In the genomic region with DNA sequence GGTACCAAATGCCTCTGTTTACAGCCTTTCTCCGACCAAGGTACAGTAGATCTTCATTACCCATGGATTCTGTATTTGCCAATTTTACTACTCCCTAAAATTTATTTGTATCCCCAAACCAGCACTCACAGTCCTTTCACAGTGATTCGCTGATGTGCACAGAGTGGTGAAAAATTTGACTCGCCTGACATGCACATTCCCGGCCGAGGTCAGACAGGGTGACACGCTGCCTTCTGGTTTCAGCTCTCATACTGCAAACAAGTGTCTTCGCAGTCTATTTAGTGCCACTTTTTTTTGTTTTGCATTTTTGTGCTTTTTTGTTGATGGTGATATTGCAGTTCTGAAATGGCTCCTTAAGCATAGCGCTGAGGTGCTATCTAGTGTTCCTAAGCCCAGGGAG, we compare ENCODE assay signal across 31 cellular contexts.
"Had no signal": no experiment of that assay in that cellular context is flagged by ENCODE, and none has a peak within 500 bp of the region (broad histone marks: within the 10 kb centered on the region; RNA-seq: fewer than 3 reads in every experiment).

No MANE protein-coding gene starts in this region.

- H3K36me3 ChIP-seq: brain microvascular endothelial cell, esophagus squamous epithelium, heart right ventricle, pancreas, upper lobe of left lung, vagina had no signal

- H3K4me1 ChIP-seq: pancreas, upper lobe of left lung, vagina had no signal

- H3K27ac ChIP-seq: brain microvascular endothelial cell, epithelial cell of prostate, esophagus squamous epithelium, pancreas, psoas muscle, upper lobe of left lung, vagina had no signal

- H3K4me3 ChIP-seq: esophagus squamous epithelium, heart right ventricle, pancreas, psoas muscle, upper lobe of left lung, vagina had no signal

- H3K9me3 Mint-ChIP-seq: activated naive CD4-positive, alpha-beta T cell treated with anti-CD3 and anti-CD28 coated beads for 36 hours; activated naive CD8-positive, alpha-beta T cell treated with anti-CD3 and anti-CD28 coated beads for 36 hours; activated T-helper 1 cell treated with anti-CD3 and anti-CD28 coated beads, Interleukin-12 subunit alpha, Interleukin-12 subunit beta, Interleukin-2, Interleukin-4 antibody, amounts not matched to agents 30 ng/mL and 10 ng/mL and 1 ng/mL, durations not matched to agents 14 hours and 24 hours and 36 hours; mesothelial cell of epicardium; naive B cell; stimulated activated naive CD8-positive, alpha-beta T cell treated with anti-CD3 and anti-CD28 coated beads, Interleukin-15, Interleukin-2, amounts not matched to agents 100 ng/mL and 50 ng/mL, for 24 hours; T-helper 2 cell treated with Interferon-gamma antibody and Interleukin-4, amounts not matched to agents 5 μg/mL and 100 μg/mL, for 36 hours had no signal

- DNase-seq: activated CD4-positive, alpha-beta T cell treated with anti-CD3 and anti-CD28 coated beads for 4 hours; activated CD4-positive, alpha-beta T cell treated with anti-CD3 and anti-CD28 coated beads, Interleukin-2, amount 50 U/mL, for 48 hours; activated CD4-positive, CD25-positive, alpha-beta regulatory T cell; activated CD8-positive, alpha-beta memory T cell treated with anti-CD3 and anti-CD28 coated beads, Interleukin-2, amount 50 U/mL, for 4 hours; activated effector memory CD4-positive, alpha-beta T cell treated with anti-CD3 and anti-CD28 coated beads, Interleukin-2, amount 50 U/mL, for 16 hours; activated naive CD4-positive, alpha-beta T cell treated with anti-CD3 and anti-CD28 coated beads for 36 hours; activated naive CD8-positive, alpha-beta T cell treated with anti-CD3 and anti-CD28 coated beads for 36 hours; activated T-cell treated with anti-CD3 and anti-CD28 coated beads, Interleukin-2, amount 50 U/mL, for 1 hour; brain microvascular endothelial cell; central memory CD4-positive, alpha-beta T cell; dermis blood vessel endothelial cell; effector CD8-positive, alpha-beta T cell; esophagus squamous epithelium; foreskin melanocyte; heart right ventricle; kidney glomerular epithelial cell; mammary epithelial cell; naive B cell; nucleus accumbens; pancreas; psoas muscle; stimulated activated CD4-positive, alpha-beta T cell treated with anti-CD3 and anti-CD28 coated beads, Interleukin-2, amount 100 ng/mL, for 48 hours; substantia nigra; T-helper 1 cell; upper lobe of left lung had no signal

- H3K27ac Mint-ChIP-seq: activated naive CD4-positive, alpha-beta T cell treated with anti-CD3 and anti-CD28 coated beads for 36 hours; activated naive CD8-positive, alpha-beta T cell treated with anti-CD3 and anti-CD28 coated beads for 36 hours; activated T-helper 1 cell treated with anti-CD3 and anti-CD28 coated beads, Interleukin-12 subunit alpha, Interleukin-12 subunit beta, Interleukin-2, Interleukin-4 antibody, amounts not matched to agents 30 ng/mL and 10 ng/mL and 1 ng/mL, durations not matched to agents 14 hours and 24 hours and 36 hours; mesothelial cell of epicardium; naive B cell; stimulated activated naive CD8-positive, alpha-beta T cell treated with anti-CD3 and anti-CD28 coated beads, Interleukin-15, Interleukin-2, amounts not matched to agents 100 ng/mL and 50 ng/mL, for 24 hours; T-helper 2 cell treated with Interferon-gamma antibody and Interleukin-4, amounts not matched to agents 5 μg/mL and 100 μg/mL, for 36 hours had no signal

- H3K4me1 Mint-ChIP-seq: activated naive CD8-positive, alpha-beta T cell treated with anti-CD3 and anti-CD28 coated beads for 36 hours; naive B cell had no signal

- H3K27me3 Mint-ChIP-seq: activated naive CD8-positive, alpha-beta T cell treated with anti-CD3 and anti-CD28 coated beads for 36 hours had no signal

- ATAC-seq: pancreas had no signal

- H3K27me3 ChIP-seq: brain microvascular endothelial cell, esophagus squamous epithelium, heart right ventricle, pancreas, upper lobe of left lung, vagina had no signal

- H3K9me3 ChIP-seq: esophagus squamous epithelium, heart right ventricle, pancreas, psoas muscle, upper lobe of left lung, vagina had no signal

- H3K4me3 Mint-ChIP-seq: activated naive CD4-positive, alpha-beta T cell treated with anti-CD3 and anti-CD28 coated beads for 36 hours; activated naive CD8-positive, alpha-beta T cell treated with anti-CD3 and anti-CD28 coated beads for 36 hours; activated T-helper 1 cell treated with anti-CD3 and anti-CD28 coated beads, Interleukin-12 subunit alpha, Interleukin-12 subunit beta, Interleukin-2, Interleukin-4 antibody, amounts not matched to agents 30 ng/mL and 10 ng/mL and 1 ng/mL, durations not matched to agents 14 hours and 24 hours and 36 hours; mesothelial cell of epicardium; naive B cell; stimulated activated naive CD8-positive, alpha-beta T cell treated with anti-CD3 and anti-CD28 coated beads, Interleukin-15, Interleukin-2, amounts not matched to agents 100 ng/mL and 50 ng/mL, for 24 hours; T-helper 2 cell treated with Interferon-gamma antibody and Interleukin-4, amounts not matched to agents 5 μg/mL and 100 μg/mL, for 36 hours had no signal

- H3K36me3 Mint-ChIP-seq: activated naive CD8-positive, alpha-beta T cell treated with anti-CD3 and anti-CD28 coated beads for 36 hours; mesothelial cell of epicardium; naive B cell had no signal
